8 cellular contexts compared by ENCODE assay signal in genomic region chr2:218710687-218711549, GRCh38. TPM values are rescaled to one million over a fixed set of nuclear protein-coding genes. Genes with fewer than 3 reads are reported as not detected.
A peak's percentile ranks its signal among the peaks of the same experiment; 100 is the strongest.
DNase-seq lines count a peak whose midpoint lies in the region; ATAC-seq, FAIRE-seq and TF ChIP-seq lines count a peak whose summit lies in the region.

Gene TTLL4, plus strand, starts transcription at chr2:218710835. Its CDS starts 26,842 bp downstream, at chr2:218737677.

- in situ Hi-C loops in gastrocnemius medialis (cut with MboI; ENCODE audit: low sequenced_read_pairs in 4 of 4), result loop anchor here in 2 of 4 donors (5.0 to 10.0 kb wide), 2 partner anchors 74 to 136 kb away; partner anchors contain the start of gene CYP27A1 (in 1 of the 2)

- peaks cover 19% of the 10 kb centered on the region for H3K4me1 ChIP-seq in body of pancreas
- H3K4me1 ChIP-seq in gastrocnemius medialis, result peaks cover 9% of the 10 kb centered on the region in 2 donors

- TF ChIP-seq POLR2A in GM18526 (IDR thresholded peaks at IDR 0.05; ENCODE audit: extremely low read depth, insufficient read length) (peak; percentile 64), body of pancreas (IDR thresholded peaks at IDR 0.05) (peak; percentile 48 to 78 (median 77)), gastrocnemius medialis (IDR thresholded peaks at IDR 0.05) (peak; percentile 55 to 69)

- TF ChIP-seq CTCF in body of pancreas (IDR thresholded peaks at IDR 0.05) (peak; percentile 85 to 96 (median 89)), gastrocnemius medialis (IDR thresholded peaks at IDR 0.05 in 4 of 5, conservative IDR thresholded peaks at IDR 0.05 in 1 of 5) (peak; percentile 84 to 95 (median 88))

- H3K36me3 ChIP-seq in body of pancreas (replicated peaks in 1 of 2; ENCODE audit: insufficient read depth in 1 of 2, low read depth in 2 of 2) (no peaks in the 10 kb centered on the region), gastrocnemius medialis (peaks cover 0 to 5% of the 10 kb centered on the region in 2 donors)

- H3K9me3 ChIP-seq in body of pancreas (no peaks in the 10 kb centered on the region), gastrocnemius medialis (no peaks in the 10 kb centered on the region)

- DNase-seq in A172 (ENCODE audit: low spot score), result peak; percentile 95
- peak; percentile 77 for DNase-seq in NCI-H2107 treated with DMSO at 0.1 percent for 48 hours (lab: John Stamatoyannopoulos, UW; ENCODE audit: unreplicated experiment)
- DNase-seq in body of pancreas, result peak; percentile 98
- DNase-seq in iPS DF 4.7 (ENCODE audit: extremely low read depth, low spot score), result peak; percentile 71
- peak; percentile 96 to 97 for DNase-seq in gastrocnemius medialis

- intact Hi-C loops in body of pancreas (cut with DNase I) (no loop called here), gastrocnemius medialis (cut with DNase I; ENCODE audit: low total_unique reads) (loop anchor here (1.0 to 5.0 kb wide), 5 partner anchors 40 to 449 kb away; partner anchors contain the start of genes BCS1L, CYP27A1, NHEJ1 and ZNF142)

- no peaks in the 10 kb centered on the region for H3K27me3 ChIP-seq in body of pancreas
- H3K27me3 ChIP-seq in gastrocnemius medialis, result no peaks in the 10 kb centered on the region

- H3K4me3 ChIP-seq in body of pancreas (peak within 1 kb of the TSS; percentile 34 to 58), gastrocnemius medialis (peak within 1 kb of the TSS; percentile 70 to 90 (median 83))

- H3K27ac ChIP-seq in body of pancreas, result peak within 1 kb of the TSS; percentile 78 to 91 (median 84)
- H3K27ac ChIP-seq in gastrocnemius medialis, result peak within 1 kb of the TSS; percentile 81 to 92 (median 86)

- 0 to 1% methylated on average over 25 to 66 of the region's 74 CpGs for WGBS in body of pancreas, 2 donors

- peak; percentile 62 for FAIRE-seq in TTC549 (lab: Jason Lieb, UNC)

- ATAC-seq in HG03066 (IDR thresholded peaks at IDR 0.05; ENCODE audit: low read depth, unreplicated experiment) (peak; percentile 90), body of pancreas (peak; percentile 98), gastrocnemius medialis (peak; percentile 97 to 98)

RNA-seq across cellular contexts. Expression of gene TTLL4, which starts in this region (rescaled TPM):
- total RNA-seq in A172 (2014; rRNA removed; shearing (Covaris generic)), result 11.0 and 12.4 TPM in 2 replicates
- total RNA-seq in body of pancreas (10 to 100 TPM in 1 of 2 donors, 1 to 10 TPM in 1; 9.1 to 31.3 TPM), gastrocnemius medialis (10 to 100 TPM in 1 of 4 donors, 1 to 10 TPM in 3; 4.4 to 16.2 (median 6.4) TPM)

Comparison
In these comparisons a context has a peak if more than half of its experiments do, and no peak if none do; other contexts are left out.
1. Peak in every context shown above with its lines: DNase-seq, ATAC-seq, H3K4me3 ChIP-seq and H3K27ac ChIP-seq.